ENCODE assay signal across 1 cellular context in genomic region chr16:88700636-88701482, GRCh38.
A peak's percentile ranks its signal among the peaks of the same experiment; 100 is the strongest.
TF ChIP-seq lines count a peak whose summit lies in the region.

No MANE protein-coding gene starts in this region.

TF ChIP-seq in K562, 482 proteins besides CTCF, POLR2A, EP300 and RAD21 (continued from another document and continues in another):
- TF ChIP-seq EWSR1 (IDR thresholded peaks at IDR 0.05; ENCODE audit: borderline replicate concordance, low read depth, partially characterized antibody) (no peak), ZBTB7A (IDR thresholded peaks at IDR 0.05; ENCODE audit: borderline replicate concordance, control insufficient read depth, low read depth, low read length) (peak; percentile 86), ZBTB33 (CRISPR knock-in tag; IDR thresholded peaks at IDR 0.05) (peak; percentile 4; the same call in 1 of the 2 replicates), SMAD2 (IDR thresholded peaks at IDR 0.05; ENCODE audit: low read depth, low read length) (no peak), LEF1 (IDR thresholded peaks at IDR 0.05) (no peak), ZNF518B (CRISPR knock-in tag; IDR thresholded peaks at IDR 0.05) (no peak), SREBF2 (CRISPR knock-in tag; IDR thresholded peaks at IDR 0.05) (no peak), ATF6 (CRISPR knock-in tag; IDR thresholded peaks at IDR 0.05) (no peak), ZNF280B (CRISPR knock-in tag; IDR thresholded peaks at IDR 0.05) (no peak), KAT7 (CRISPR knock-in tag; IDR thresholded peaks at IDR 0.05; ENCODE audit: borderline replicate concordance) (no peak; the same call in 1 of the 2 replicates), HMGXB4 (CRISPR knock-in tag; IDR thresholded peaks at IDR 0.05) (no peak), CREB1 (IDR thresholded peaks at IDR 0.05) (no peak), CREB1 (CRISPR knock-in tag; IDR thresholded peaks at IDR 0.05) (0 out of 2 replicates have a peak, but pooled peaks have one; percentile 18), POLR3G (IDR thresholded peaks at IDR 0.05; ENCODE audit: extremely low read depth, insufficient read length, insufficient replicate concordance) (no peak), LARP7 (IDR thresholded peaks at IDR 0.05) (no peak), ETV1 (tag; conservative IDR thresholded peaks at IDR 0.05; ENCODE audit: low read depth) (peak; percentile 63), HMG20A (CRISPR knock-in tag; conservative IDR thresholded peaks at IDR 0.05) (no peak), EGR1 (conservative IDR thresholded peaks at IDR 0.05) (peak; percentile 85), NR2C1 (IDR thresholded peaks at IDR 0.05) (no peak; the same call in 1 of the 2 replicates), NR2C1 (tag; IDR thresholded peaks at IDR 0.05) (no peak), ZNF445 (CRISPR knock-in tag; IDR thresholded peaks at IDR 0.05; ENCODE audit: low read depth) (no peak), NFIC (IDR thresholded peaks at IDR 0.05) (no peak), ATF7 (IDR thresholded peaks at IDR 0.05) (peak; percentile 32; the same call in 1 of the 2 replicates), TSC22D4 (tag; IDR thresholded peaks at IDR 0.05) (no peak), POLR2AphosphoS2 (IDR thresholded peaks at IDR 0.05; ENCODE audit: low read length) (no peak), FOXP1 (CRISPR knock-in tag; IDR thresholded peaks at IDR 0.05) (no peak), NR1H2 (CRISPR knock-in tag; IDR thresholded peaks at IDR 0.05) (no peak), VEZF1 (CRISPR knock-in tag; IDR thresholded peaks at IDR 0.05) (peak; percentile 99), E4F1 (CRISPR knock-in tag; IDR thresholded peaks at IDR 0.05; ENCODE audit: borderline replicate concordance) (no peak), HES1 (IDR thresholded peaks at IDR 0.05; ENCODE audit: low read depth) (no peak), TFE3 (CRISPR knock-in tag; IDR thresholded peaks at IDR 0.05) (no peak), GTF3C2 (IDR thresholded peaks at IDR 0.05; ENCODE audit: borderline replicate concordance, extremely low read depth, insufficient read length) (no peak), KDM5B (IDR thresholded peaks at IDR 0.05; ENCODE audit: insufficient replicate concordance, low read depth, low read length) (peak; percentile 34), USF1 (CRISPR knock-in tag; IDR thresholded peaks at IDR 0.05) (peak; percentile 3; the same call in 1 of the 2 replicates), HLTF (IDR thresholded peaks at IDR 0.05) (no peak)
